ENCODE assay signal across 29 cellular contexts in the genomic region with DNA sequence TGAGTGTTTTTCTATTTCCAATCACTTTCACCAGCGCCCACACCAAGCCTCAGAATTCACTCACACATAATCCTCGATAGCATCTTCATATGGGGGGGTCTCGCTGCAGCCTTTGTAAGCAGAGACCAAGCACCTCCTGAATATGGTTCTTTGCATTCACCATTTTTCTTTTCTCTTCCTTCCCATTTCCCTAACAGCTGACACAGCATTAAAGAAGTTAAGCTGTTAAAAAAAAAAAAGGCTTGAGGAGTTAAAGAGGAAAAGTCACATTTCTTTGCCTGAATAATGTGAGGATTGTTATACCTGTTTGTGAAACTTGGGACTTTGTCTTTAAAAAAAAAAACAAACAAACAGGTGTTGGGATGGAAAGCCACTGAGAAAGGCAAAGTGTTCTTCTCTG. TPM values are rescaled to one million over a fixed set of nuclear protein-coding genes. Genes with fewer than 3 reads are reported as not detected.
DNase-seq lines count a peak whose midpoint lies in the region; ATAC-seq, FAIRE-seq and TF ChIP-seq lines count a peak whose summit lies in the region.
"Had no signal": no experiment of that assay in that cellular context is flagged by ENCODE, and none has a peak within 500 bp of the region (broad histone marks: within the 10 kb centered on the region; RNA-seq: fewer than 3 reads in every experiment).

No MANE protein-coding gene starts in this region.

- H3K36me3 ChIP-seq in heart left ventricle, result peaks cover 0 to 25% (median 0%) of the 10 kb centered on the region in 9 donors
- H3K36me3 ChIP-seq in ascending aorta, result peaks cover 5 to 9% of the 10 kb centered on the region in 2 donors
- H3K36me3 ChIP-seq in psoas muscle (ENCODE audit: insufficient read depth in 1 of 2, low read depth in 1 of 2), result peaks cover 0 to 8% of the 10 kb centered on the region in 2 donors
- H3K36me3 ChIP-seq: BE2C had no signal

- H3K4me1 ChIP-seq in heart left ventricle (peaks cover 0 to 61% (median 32%) of the 10 kb centered on the region in 12 donors), A549 (peaks cover 15% of the 10 kb centered on the region), ascending aorta (peaks cover 6 to 24% of the 10 kb centered on the region in 2 donors), psoas muscle (peaks cover 17% of the 10 kb centered on the region)
- H3K4me1 ChIP-seq: BE2C had no signal

- 95 to 97% (median 96%) methylated on average over 3 of the region's 3 CpGs for WGBS in heart left ventricle, 4 donors
- 27% methylated on average over 3 of the region's 3 CpGs for WGBS in A549 (ENCODE audit: missing lambda C conversion rate)
- WGBS in psoas muscle, 3 donors, result 92 to 96% (median 93%) methylated on average over 3 of the region's 3 CpGs

- H3K4me3 ChIP-seq in heart left ventricle, result no peak overlapping the region
- H3K4me3 ChIP-seq in A549, result no peak overlapping the region
- H3K4me3 ChIP-seq in ascending aorta, result no peak overlapping the region
- H3K4me3 ChIP-seq in psoas muscle, result no peak overlapping the region
- H3K4me3 ChIP-seq: MG63 had no signal

- peaks cover 0 to 15% (median 4%) of the 10 kb centered on the region in 12 donors for H3K9me3 ChIP-seq in heart left ventricle
- peaks cover 11% of the 10 kb centered on the region for H3K9me3 ChIP-seq in A549
- peaks cover 0 to 8% of the 10 kb centered on the region in 2 donors for H3K9me3 ChIP-seq in ascending aorta
- no peaks in the 10 kb centered on the region for H3K9me3 ChIP-seq in psoas muscle
- H3K9me3 ChIP-seq: BE2C had no signal

- POLR2A ChIA-PET in A549 (lab: Yijun Ruan, JAX), result no interaction called here

- TF ChIP-seq POLR2A in heart left ventricle (IDR thresholded peaks at IDR 0.05), result no peak
- TF ChIP-seq POLR2A in A549 (IDR thresholded peaks at IDR 0.05; ENCODE audit: low read length), result no peak

- H3K27ac ChIP-seq in heart left ventricle (peak overlapping the region in 10 of 12 donors; percentile 9 to 74 (median 47)), A549 (no peak overlapping the region), ascending aorta (peak overlapping the region; percentile 31 to 53), psoas muscle (peak overlapping the region; percentile 59)
- H3K27ac ChIP-seq: 22Rv1, RWPE1 had no signal

- no peak for TF ChIP-seq RAD21 in A549 (conservative IDR thresholded peaks at IDR 0.05 in 1 of 2, IDR thresholded peaks at IDR 0.05 in 1 of 2)

- no peak for FAIRE-seq in A549 (lab: Jason Lieb, UNC)
- FAIRE-seq: GM12891 had no signal

- DNase-seq in heart left ventricle, result no peak
- DNase-seq in left cardiac atrium, result no peak
- DNase-seq in A549 (ENCODE audit: low read depth in 1 of 2, low spot score in 1 of 2), result no peak
- no peak for DNase-seq in ascending aorta (ENCODE audit: low spot score in 2 of 2)
- DNase-seq in psoas muscle, result no peak
- DNase-seq in dermis blood vessel endothelial cell, result no peak
- no peak for DNase-seq in hypothalamus (lab: John Stamatoyannopoulos, UW)
- DNase-seq: ACHN; BE2C; CD8-positive, alpha-beta memory T cell; DMS 273 treated with DMSO at 0.1 percent for 48 hours; DMS79; GF-D8; KBM-7; MG63; NCI-H1105 treated with DMSO at 0.1 percent for 48 hours; NCI-H146; NCI-H1930; NCI-H2107; NCI-H524; NCI-H774; NK-92 treated with Interleukin-12 subunit alpha and Interleukin-12 subunit beta, amount 100 ng/mL, for 24 hours; SHP77 had no signal

- CTCF ChIA-PET in A549 (lab: Yijun Ruan, JAX), result no interaction called here

- TF ChIP-seq EP300 in A549 (IDR thresholded peaks at IDR 0.05), result no peak

- TF ChIP-seq CTCF in heart left ventricle (IDR thresholded peaks at IDR 0.05), result no peak
- TF ChIP-seq CTCF in A549 (IDR thresholded peaks at IDR 0.05), result no peak
- no peak for TF ChIP-seq CTCF in ascending aorta (IDR thresholded peaks at IDR 0.05)
- TF ChIP-seq CTCF in psoas muscle (IDR thresholded peaks at IDR 0.05), result no peak

- intact Hi-C loops in heart left ventricle (cut with DNase I), result no loop called here
- intact Hi-C loops in left cardiac atrium (cut with DNase I), result no loop called here
- intact Hi-C loops in ascending aorta (cut with DNase I), result no loop called here
- intact Hi-C loops in psoas muscle (cut with DNase I), result no loop called here

- no peak overlapping the region for H3K4me2 ChIP-seq in A549

- ATAC-seq in heart left ventricle, result no peak
- no peak for ATAC-seq in left cardiac atrium
- ATAC-seq in A549, result no peak
- ATAC-seq in psoas muscle, result no peak
- ATAC-seq in HG03039 (IDR thresholded peaks at IDR 0.05; ENCODE audit: unreplicated experiment), result no peak
- ATAC-seq: Panc1 had no signal

- H3K27me3 ChIP-seq in heart left ventricle (no peaks in the 10 kb centered on the region), ascending aorta (no peaks in the 10 kb centered on the region), psoas muscle (ENCODE audit: insufficient read depth in 3 of 3, low read length in 2 of 3) (no peaks in the 10 kb centered on the region)
- H3K27me3 ChIP-seq: BE2C, MG63 had no signal

TF ChIP-seq in A549, 52 proteins besides CTCF, POLR2A, EP300 and RAD21:
- no peak for TF ChIP-seq EHF (CRISPR knock-in tag; IDR thresholded peaks at IDR 0.05)
- peak; percentile 74 for TF ChIP-seq MAFK (IDR thresholded peaks at IDR 0.05; ENCODE audit: partially characterized antibody)

RNA-seq across cellular contexts. Expression of gene RFTN1, which starts 41.6 kb away (rescaled TPM):
- 10 to 100 TPM; 17.1 to 40.8 (median 26.4) TPM for total RNA-seq in heart left ventricle
- polyA plus RNA-seq in heart left ventricle, result 10 to 100 TPM; 18.1 to 27.8 TPM
- 10 to 100 TPM; 28.0 to 28.8 TPM for total RNA-seq in left cardiac atrium
- polyA plus RNA-seq in A549 (2011; rRNA removed), result 1.6 and 1.8 TPM in 2 replicates
- polyA plus RNA-seq in A549 (2012; cell fraction: cytosol; rRNA removed), result 0.63 and 1.1 TPM in 2 replicates
- polyA plus RNA-seq in A549 (2012; cell fraction: nucleus; rRNA removed), result 1.4 and 1.6 TPM in 2 replicates
- 3.7 to 4.7 TPM (median 4.5 TPM) in 3 replicates for polyA plus RNA-seq in A549 (2017; fragmentation: RNase III; extraction: RNeasy Plus Mini Kit Qiagen cat#74134 plus additional on column Dnase treatment)
- polyA minus RNA-seq in A549 (2011; rRNA and poly(A)+ RNA removed), result 1.7 and 2.1 TPM in 2 replicates
- total RNA-seq in ascending aorta, result 72.6 TPM
- 10 to 100 TPM; 11.5 to 21.8 (median 16.8) TPM for total RNA-seq in psoas muscle
- polyA plus RNA-seq in psoas muscle, result 10 to 100 TPM in 2 of 3 donors, 1 to 10 TPM in 1; 9.1 to 33.1 (median 14.9) TPM
- 47.3 and 47.8 TPM in 2 replicates for total RNA-seq in dermis blood vessel endothelial cell
- total RNA-seq: HT-29 had no signal

Comparison
In these comparisons a context has a peak if more than half of its experiments do, and no peak if none do; other contexts are left out.
1. H3K27ac ChIP-seq: peak in heart left ventricle (10 of 12), ascending aorta (2 of 2) and psoas muscle (single experiment); none in A549 (0 of 2).